In genomic region chr9:83987402-83987791, GRCh38 we compare ENCODE assay signal across 18 cellular contexts. TPM values are rescaled to one million over a fixed set of nuclear protein-coding genes. Genes with fewer than 3 reads are reported as not detected.
DNase-seq lines count a peak whose midpoint lies in the region; ATAC-seq lines count a peak whose summit lies in the region.
"Had no signal": no experiment of that assay in that cellular context is flagged by ENCODE, and none has a peak within 500 bp of the region (broad histone marks: within the 10 kb centered on the region; RNA-seq: fewer than 3 reads in every experiment).

No MANE protein-coding gene starts in this region.

- peak overlapping the region; percentile 56 for H3K27ac ChIP-seq in SJCRH30
- H3K27ac ChIP-seq in epithelial cell of prostate: peak overlapping the region; percentile 54
- H3K27ac ChIP-seq: psoas muscle had no signal

- H3K36me3 Mint-ChIP-seq in activated CD4-positive, alpha-beta T cell treated with anti-CD3 and anti-CD28 coated beads, Interleukin-2, amount 10 ng/mL, durations not matched to agents 7 days and 5 days (ENCODE audit: low read depth): peaks cover 38% of the 10 kb centered on the region
- peaks cover 56% of the 10 kb centered on the region for H3K36me3 Mint-ChIP-seq in stimulated activated effector memory CD8-positive, alpha-beta T cell treated with anti-CD3 and anti-CD28 coated beads, Interleukin-12 subunit alpha, Interleukin-12 subunit beta, amount 100 ng/mL, for 72 hours

- H3K4me3 ChIP-seq in SJCRH30: no peak overlapping the region
- H3K4me3 ChIP-seq: lung, psoas muscle had no signal

- no peak for DNase-seq in activated CD4-positive, alpha-beta T cell treated with anti-CD3 and anti-CD28 coated beads, Interleukin-2, amount 10 ng/mL, durations not matched to agents 7 days and 5 days
- DNase-seq in activated CD4-positive, alpha-beta T cell treated with anti-CD3 and anti-CD28 coated beads for 1 hour: no peak
- DNase-seq in SJCRH30 (no peak), epithelial cell of prostate (ENCODE audit: low read depth, low spot score) (no peak), MV-4-11 (lab: John Stamatoyannopoulos, UW) (no peak)
- no peak for DNase-seq in stimulated activated effector memory CD8-positive, alpha-beta T cell treated with anti-CD3 and anti-CD28 coated beads, Interleukin-12 subunit alpha, Interleukin-12 subunit beta, amount 100 ng/mL, for 72 hours (ENCODE audit: low spot score in 2 of 2)
- no peak for DNase-seq in effector CD8-positive, alpha-beta T cell (lab: John Stamatoyannopoulos, UW)
- DNase-seq: ACHN; CD4-positive, alpha-beta T cell; DMS79 treated with DMSO at 0.1 percent for 48 hours; GOT3; KBM-7; naive B cell; NCI-H1105 treated with DMSO at 0.1 percent for 48 hours had no signal

- CTCF ChIA-PET in activated CD4-positive, alpha-beta T cell treated with anti-CD3 and anti-CD28 coated beads, Interleukin-2, amount 10 ng/mL, durations not matched to agents 7 days and 5 days (lab: Charles Lee): no interaction called here

- H3K27me3 Mint-ChIP-seq in activated CD4-positive, alpha-beta T cell treated with anti-CD3 and anti-CD28 coated beads, Interleukin-2, amount 10 ng/mL, durations not matched to agents 7 days and 5 days: no peaks in the 10 kb centered on the region
- H3K27me3 Mint-ChIP-seq: CD4-positive, alpha-beta T cell; naive B cell had no signal

- peak overlapping the region; percentile 54 for H3K27ac Mint-ChIP-seq in activated CD4-positive, alpha-beta T cell treated with anti-CD3 and anti-CD28 coated beads, Interleukin-2, amount 10 ng/mL, durations not matched to agents 7 days and 5 days
- peak overlapping the region; percentile 50 for H3K27ac Mint-ChIP-seq in stimulated activated effector memory CD8-positive, alpha-beta T cell treated with anti-CD3 and anti-CD28 coated beads, Interleukin-12 subunit alpha, Interleukin-12 subunit beta, amount 100 ng/mL, for 72 hours
- H3K27ac Mint-ChIP-seq: CD4-positive, alpha-beta T cell had no signal

- H3K4me1 ChIP-seq in SJCRH30: peaks cover 17% of the 10 kb centered on the region
- H3K4me1 ChIP-seq: psoas muscle had no signal

- no peaks in the 10 kb centered on the region for H3K9me3 ChIP-seq in SJCRH30 (replicated peaks)
- H3K9me3 ChIP-seq: psoas muscle had no signal

- no peak overlapping the region for H3K4me3 Mint-ChIP-seq in activated CD4-positive, alpha-beta T cell treated with anti-CD3 and anti-CD28 coated beads, Interleukin-2, amount 10 ng/mL, durations not matched to agents 7 days and 5 days
- H3K4me3 Mint-ChIP-seq in stimulated activated effector memory CD8-positive, alpha-beta T cell treated with anti-CD3 and anti-CD28 coated beads, Interleukin-12 subunit alpha, Interleukin-12 subunit beta, amount 100 ng/mL, for 72 hours: peak overlapping the region; percentile 35
- H3K4me3 Mint-ChIP-seq: CD4-positive, alpha-beta T cell had no signal

- peaks cover 34% of the 10 kb centered on the region for H3K4me1 Mint-ChIP-seq in activated CD4-positive, alpha-beta T cell treated with anti-CD3 and anti-CD28 coated beads, Interleukin-2, amount 10 ng/mL, durations not matched to agents 7 days and 5 days
- peaks cover 22% of the 10 kb centered on the region for H3K4me1 Mint-ChIP-seq in stimulated activated effector memory CD8-positive, alpha-beta T cell treated with anti-CD3 and anti-CD28 coated beads, Interleukin-12 subunit alpha, Interleukin-12 subunit beta, amount 100 ng/mL, for 72 hours

- H3K27me3 ChIP-seq in SJCRH30: no peaks in the 10 kb centered on the region

- no peak for ATAC-seq in stimulated activated effector memory CD8-positive, alpha-beta T cell treated with anti-CD3 and anti-CD28 coated beads, Interleukin-12 subunit alpha, Interleukin-12 subunit beta, amount 100 ng/mL, for 72 hours
- ATAC-seq in GM19463 (IDR thresholded peaks at IDR 0.05; ENCODE audit: unreplicated experiment): no peak
- ATAC-seq: SK-N-SH treated with all-trans-retinoic acid at 6 μM for 48 hours had no signal

- no peaks in the 10 kb centered on the region for H3K9me3 Mint-ChIP-seq in activated CD4-positive, alpha-beta T cell treated with anti-CD3 and anti-CD28 coated beads, Interleukin-2, amount 10 ng/mL, durations not matched to agents 7 days and 5 days
- no peaks in the 10 kb centered on the region for H3K9me3 Mint-ChIP-seq in stimulated activated effector memory CD8-positive, alpha-beta T cell treated with anti-CD3 and anti-CD28 coated beads, Interleukin-12 subunit alpha, Interleukin-12 subunit beta, amount 100 ng/mL, for 72 hours
- H3K9me3 Mint-ChIP-seq: CD4-positive, alpha-beta T cell; naive B cell had no signal

- POLR2A ChIA-PET in activated CD4-positive, alpha-beta T cell treated with anti-CD3 and anti-CD28 coated beads, Interleukin-2, amount 10 ng/mL, durations not matched to agents 7 days and 5 days (lab: Charles Lee): no interaction called here

- peaks cover 30% of the 10 kb centered on the region for H3K36me3 ChIP-seq in SJCRH30

RNA-seq across cellular contexts. Expression of gene RMI1, which starts 6.8 kb away (rescaled TPM):
- 10 to 100 TPM; 21.2 to 27.8 TPM for total RNA-seq in activated CD4-positive, alpha-beta T cell treated with anti-CD3 and anti-CD28 coated beads, Interleukin-2, amount 10 ng/mL, durations not matched to agents 7 days and 5 days
- total RNA-seq in SJCRH30 (2014; rRNA removed; shearing (Covaris generic)): 10.9 and 11.1 TPM in 2 replicates

RNA-seq across cellular contexts. Expression of gene HNRNPK, which starts 7.4 kb away (rescaled TPM):
- 100 to 1,000 TPM; 671 to 848 TPM for total RNA-seq in activated CD4-positive, alpha-beta T cell treated with anti-CD3 and anti-CD28 coated beads, Interleukin-2, amount 10 ng/mL, durations not matched to agents 7 days and 5 days
- total RNA-seq in SJCRH30 (2014; rRNA removed; shearing (Covaris generic)): 1,096 and 1,200 TPM in 2 replicates
